ENCODE assay signal across 8 cellular contexts in genomic region chr19:56309511-56310185, GRCh38. TPM values are rescaled to one million over a fixed set of nuclear protein-coding genes. Genes with fewer than 3 reads are reported as not detected.
DNase-seq lines count a peak whose midpoint lies in the region; ATAC-seq and TF ChIP-seq lines count a peak whose summit lies in the region.

No MANE protein-coding gene starts in this region.

- H3K4me1 ChIP-seq in mesenchymal stem cell (ENCODE audit: control insufficient read depth, insufficient read depth, low read depth, low read length): no peaks in the 10 kb centered on the region
- H3K4me1 ChIP-seq in testis: peaks cover 18% of the 10 kb centered on the region

- H4K8ac ChIP-seq in mesenchymal stem cell (ENCODE audit: low read length): no peak overlapping the region

- no peak overlapping the region for H2BK5ac ChIP-seq in mesenchymal stem cell (ENCODE audit: low read depth, low read length, poor library complexity, severe bottlenecking)

- no peak overlapping the region for H3K4me2 ChIP-seq in mesenchymal stem cell (ENCODE audit: low read length, poor library complexity, severe bottlenecking)

- TF ChIP-seq CTCF in choroid plexus epithelial cell (conservative IDR thresholded peaks at IDR 0.05; ENCODE audit: low read depth, low read length) (peak; percentile 90), testis (IDR thresholded peaks at IDR 0.05) (peak; percentile 19 to 39 (median 38))

- no peak overlapping the region for H3K23ac ChIP-seq in mesenchymal stem cell (ENCODE audit: low read length in 2 of 2)

- H3K36me3 ChIP-seq in mesenchymal stem cell (ENCODE audit: control insufficient read depth in 1 of 2, insufficient read depth in 2 of 2, low read depth in 1 of 2, low read length in 2 of 2) (peaks cover 18 to 52% of the 10 kb centered on the region in 2 experiments), testis (ENCODE audit: low read depth, missing control alignments) (no peaks in the 10 kb centered on the region)

- DNase-seq in NCI-H2081 (lab: John Stamatoyannopoulos, UW) (peak; percentile 24 to 37), NCI-H2081 treated with DMSO at 0.1 percent for 48 hours (lab: John Stamatoyannopoulos, UW) (no peak), NCI-H1105 (lab: John Stamatoyannopoulos, UW) (peak; percentile 23), choroid plexus epithelial cell (ENCODE audit: low read depth) (peak; percentile 67), mesenchymal stem cell (peak; percentile 51), testis (peak; percentile 50)
- DNase-seq in activated CD4-positive, CD25-positive, alpha-beta regulatory T cell (lab: John Stamatoyannopoulos, UW): peak; percentile 11 to 31 (median 23)

- H2BK15ac ChIP-seq in mesenchymal stem cell (ENCODE audit: low read depth, poor library complexity, severe bottlenecking): no peak overlapping the region

- H2BK12ac ChIP-seq in mesenchymal stem cell (ENCODE audit: low read length in 2 of 2): no peak overlapping the region

- no peak overlapping the region for H3K4ac ChIP-seq in mesenchymal stem cell (ENCODE audit: low read depth in 1 of 2, low read length in 2 of 2)

- H3K14ac ChIP-seq in mesenchymal stem cell (ENCODE audit: low read length in 2 of 2): no peak overlapping the region

- H2AFZ ChIP-seq in mesenchymal stem cell (ENCODE audit: low read depth, low read length): no peak overlapping the region

- H3K27me3 ChIP-seq in mesenchymal stem cell (ENCODE audit: control insufficient read depth in 1 of 2, insufficient read depth in 1 of 2, low read length in 2 of 2): no peaks in the 10 kb centered on the region
- H3K27me3 ChIP-seq in testis: no peaks in the 10 kb centered on the region

- H3K18ac ChIP-seq in mesenchymal stem cell (ENCODE audit: low read depth in 1 of 2, low read length in 2 of 2): no peak overlapping the region

- H2BK120ac ChIP-seq in mesenchymal stem cell (ENCODE audit: low read depth, low read length): no peak overlapping the region

- no peak overlapping the region for H3K27ac ChIP-seq in mesenchymal stem cell (ENCODE audit: low read length, poor library complexity, severe bottlenecking)
- H3K27ac ChIP-seq in testis: no peak overlapping the region

- WGBS in mesenchymal stem cell: 67% methylated on average over 10 of the region's 11 CpGs
- 80 to 95% methylated on average over 4 to 11 of the region's 11 CpGs for WGBS in testis, 2 donors

- H2AK5ac ChIP-seq in mesenchymal stem cell (ENCODE audit: low read length, severe bottlenecking): no peak overlapping the region

- H3K9me3 ChIP-seq in mesenchymal stem cell (ENCODE audit: control insufficient read depth, low read length) (no peaks in the 10 kb centered on the region), testis (no peaks in the 10 kb centered on the region)

- peaks cover 35% of the 10 kb centered on the region for H3K79me1 ChIP-seq in mesenchymal stem cell (replicated peaks; ENCODE audit: low read length, poor library complexity, severe bottlenecking)

- no peak overlapping the region for H4K91ac ChIP-seq in mesenchymal stem cell (ENCODE audit: low read length)

- no peak overlapping the region for H3K9ac ChIP-seq in mesenchymal stem cell (ENCODE audit: low read length)

- no peak for TF ChIP-seq POLR2A in testis (IDR thresholded peaks at IDR 0.05)

- intact Hi-C loops in testis (cut with DNase I; ENCODE audit: low total_unique reads): no loop called here

- no peak for ATAC-seq in HG03025 (IDR thresholded peaks at IDR 0.05; ENCODE audit: low FRiP score, unreplicated experiment)

- H3K4me3 ChIP-seq in choroid plexus epithelial cell (ENCODE audit: low read depth, low read length) (no peak overlapping the region), mesenchymal stem cell (ENCODE audit: insufficient read depth in 1 of 2, low read depth in 1 of 2, low read length in 2 of 2) (no peak overlapping the region), testis (no peak overlapping the region)

RNA-seq across cellular contexts. Expression of gene ZSCAN5A, which starts 5.0 kb away (rescaled TPM):
- 3.9 TPM for polyA plus RNA-seq in mesenchymal stem cell (2013, experiment 1 of 2)
- 4.0 TPM for polyA plus RNA-seq in mesenchymal stem cell (2013, experiment 2 of 2)
- 10 to 100 TPM; 39.8 to 55.3 TPM for total RNA-seq in testis
- 50.6 TPM for polyA plus RNA-seq in testis (ENCODE audit: insufficient read depth, low read depth, low replicate concordance)

RNA-seq across cellular contexts. Expression of gene EDDM13, which starts 37.1 kb away (rescaled TPM):
- polyA plus RNA-seq in mesenchymal stem cell (2013, experiment 1 of 2): not detected
- polyA plus RNA-seq in mesenchymal stem cell (2013, experiment 2 of 2): not detected
- total RNA-seq in testis: under 1 TPM in 1 of 2 donors, not detected in 1; 0.79 TPM
- polyA plus RNA-seq in testis (ENCODE audit: insufficient read depth, low read depth, low replicate concordance): 1.8 TPM
